In the genomic region with DNA sequence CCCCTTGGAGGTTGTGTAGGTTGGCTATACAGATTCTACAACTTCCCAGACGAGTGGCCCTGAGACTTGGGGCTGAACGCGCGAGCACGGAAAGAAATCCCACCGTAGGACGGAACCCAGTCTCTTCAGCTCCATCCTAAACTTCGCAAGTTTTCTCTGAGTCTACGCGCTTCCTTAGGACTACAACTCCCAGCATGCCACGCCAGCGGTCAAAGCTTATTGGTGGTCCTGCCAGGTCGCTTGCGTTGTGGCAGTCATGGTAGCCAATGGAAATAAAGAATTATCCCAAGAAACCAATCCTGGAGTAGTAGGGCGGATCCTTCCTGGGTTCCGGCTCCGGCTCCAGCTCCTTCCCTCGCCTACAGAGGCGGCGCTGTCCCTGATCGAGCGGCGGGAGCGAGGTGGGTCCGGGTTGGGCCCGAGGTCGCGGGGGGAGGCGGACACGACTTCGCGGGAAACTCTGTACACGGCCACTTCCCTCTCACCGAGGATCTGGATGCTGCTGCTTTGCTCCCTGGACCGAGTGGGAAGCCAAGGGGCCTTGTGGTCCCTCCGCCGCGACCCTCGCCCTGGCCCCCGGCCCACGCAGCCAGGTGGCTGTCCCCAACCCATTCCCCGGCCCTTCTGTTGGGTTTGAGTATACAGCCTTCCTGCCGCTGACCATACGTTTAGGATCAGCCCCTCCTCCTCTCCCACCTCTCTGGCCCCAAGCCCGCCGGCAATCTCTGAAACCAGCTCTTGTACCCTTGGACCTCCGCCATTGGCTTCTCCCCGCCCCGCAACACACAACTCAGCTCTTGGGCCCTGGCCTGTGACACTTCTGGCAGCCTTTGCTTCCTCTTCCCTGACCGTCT, we compare ENCODE assay signal across 1 cellular context.
TF ChIP-seq lines count a peak whose summit lies in the region.

A gene with protein sequence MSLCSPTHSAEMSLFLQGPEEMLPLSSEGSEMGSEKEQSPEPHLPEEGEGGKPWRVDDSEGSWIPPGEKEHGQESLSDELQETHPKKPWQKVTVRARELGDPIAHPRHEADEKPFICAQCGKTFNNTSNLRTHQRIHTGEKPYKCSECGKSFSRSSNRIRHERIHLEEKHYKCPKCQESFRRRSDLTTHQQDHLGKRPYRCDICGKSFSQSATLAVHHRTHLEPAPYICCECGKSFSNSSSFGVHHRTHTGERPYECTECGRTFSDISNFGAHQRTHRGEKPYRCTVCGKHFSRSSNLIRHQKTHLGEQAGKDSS (plus strand): TSS at position 357 of the 854 bp plus-strand sequence. CDS start 3,046 bp downstream, outside the sequence.

TF ChIP-seq in HCT116, 20 proteins besides CTCF, POLR2A, EP300 and RAD21 (continued from another document):
- TF ChIP-seq, protein P1, sequence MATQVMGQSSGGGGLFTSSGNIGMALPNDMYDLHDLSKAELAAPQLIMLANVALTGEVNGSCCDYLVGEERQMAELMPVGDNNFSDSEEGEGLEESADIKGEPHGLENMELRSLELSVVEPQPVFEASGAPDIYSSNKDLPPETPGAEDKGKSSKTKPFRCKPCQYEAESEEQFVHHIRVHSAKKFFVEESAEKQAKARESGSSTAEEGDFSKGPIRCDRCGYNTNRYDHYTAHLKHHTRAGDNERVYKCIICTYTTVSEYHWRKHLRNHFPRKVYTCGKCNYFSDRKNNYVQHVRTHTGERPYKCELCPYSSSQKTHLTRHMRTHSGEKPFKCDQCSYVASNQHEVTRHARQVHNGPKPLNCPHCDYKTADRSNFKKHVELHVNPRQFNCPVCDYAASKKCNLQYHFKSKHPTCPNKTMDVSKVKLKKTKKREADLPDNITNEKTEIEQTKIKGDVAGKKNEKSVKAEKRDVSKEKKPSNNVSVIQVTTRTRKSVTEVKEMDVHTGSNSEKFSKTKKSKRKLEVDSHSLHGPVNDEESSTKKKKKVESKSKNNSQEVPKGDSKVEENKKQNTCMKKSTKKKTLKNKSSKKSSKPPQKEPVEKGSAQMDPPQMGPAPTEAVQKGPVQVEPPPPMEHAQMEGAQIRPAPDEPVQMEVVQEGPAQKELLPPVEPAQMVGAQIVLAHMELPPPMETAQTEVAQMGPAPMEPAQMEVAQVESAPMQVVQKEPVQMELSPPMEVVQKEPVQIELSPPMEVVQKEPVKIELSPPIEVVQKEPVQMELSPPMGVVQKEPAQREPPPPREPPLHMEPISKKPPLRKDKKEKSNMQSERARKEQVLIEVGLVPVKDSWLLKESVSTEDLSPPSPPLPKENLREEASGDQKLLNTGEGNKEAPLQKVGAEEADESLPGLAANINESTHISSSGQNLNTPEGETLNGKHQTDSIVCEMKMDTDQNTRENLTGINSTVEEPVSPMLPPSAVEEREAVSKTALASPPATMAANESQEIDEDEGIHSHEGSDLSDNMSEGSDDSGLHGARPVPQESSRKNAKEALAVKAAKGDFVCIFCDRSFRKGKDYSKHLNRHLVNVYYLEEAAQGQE (IDR thresholded peaks at IDR 0.05; ENCODE audit: low read depth): no peak
- TF ChIP-seq, protein P2, sequence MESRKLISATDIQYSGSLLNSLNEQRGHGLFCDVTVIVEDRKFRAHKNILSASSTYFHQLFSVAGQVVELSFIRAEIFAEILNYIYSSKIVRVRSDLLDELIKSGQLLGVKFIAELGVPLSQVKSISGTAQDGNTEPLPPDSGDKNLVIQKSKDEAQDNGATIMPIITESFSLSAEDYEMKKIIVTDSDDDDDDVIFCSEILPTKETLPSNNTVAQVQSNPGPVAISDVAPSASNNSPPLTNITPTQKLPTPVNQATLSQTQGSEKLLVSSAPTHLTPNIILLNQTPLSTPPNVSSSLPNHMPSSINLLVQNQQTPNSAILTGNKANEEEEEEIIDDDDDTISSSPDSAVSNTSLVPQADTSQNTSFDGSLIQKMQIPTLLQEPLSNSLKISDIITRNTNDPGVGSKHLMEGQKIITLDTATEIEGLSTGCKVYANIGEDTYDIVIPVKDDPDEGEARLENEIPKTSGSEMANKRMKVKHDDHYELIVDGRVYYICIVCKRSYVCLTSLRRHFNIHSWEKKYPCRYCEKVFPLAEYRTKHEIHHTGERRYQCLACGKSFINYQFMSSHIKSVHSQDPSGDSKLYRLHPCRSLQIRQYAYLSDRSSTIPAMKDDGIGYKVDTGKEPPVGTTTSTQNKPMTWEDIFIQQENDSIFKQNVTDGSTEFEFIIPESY (IDR thresholded peaks at IDR 0.05; ENCODE audit: extremely low read depth, insufficient replicate concordance, low read length): no peak
- 0 out of 2 replicates have a peak, but pooled peaks have one; percentile 13 for TF ChIP-seq CBX3 (IDR thresholded peaks at IDR 0.05; ENCODE audit: low read depth)
- TF ChIP-seq SP1 (IDR thresholded peaks at IDR 0.05; ENCODE audit: low read depth): peak; percentile 100
- TF ChIP-seq POLR2AphosphoS5 (IDR thresholded peaks at IDR 0.05; ENCODE audit: low read depth, low read length): peak; percentile 94
- TF ChIP-seq, protein P3, sequence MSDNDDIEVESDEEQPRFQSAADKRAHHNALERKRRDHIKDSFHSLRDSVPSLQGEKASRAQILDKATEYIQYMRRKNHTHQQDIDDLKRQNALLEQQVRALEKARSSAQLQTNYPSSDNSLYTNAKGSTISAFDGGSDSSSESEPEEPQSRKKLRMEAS (IDR thresholded peaks at IDR 0.05): peak; percentile 45; the same call in 1 of the 2 replicates
